Comparison of ENCODE assay signal across 1 cellular context in genomic region chr3:17742092-17742836, GRCh38.
TF ChIP-seq lines count a peak whose summit lies in the region.

TSS of gene TBC1D5 (minus strand) at chr3:17742631. CDS start at chr3:17508570, 234,061 bp downstream.

TF ChIP-seq in HepG2, 621 proteins besides CTCF, POLR2A, EP300 and RAD21 (continued from another document and continues in another):
- TF ChIP-seq REST (IDR thresholded peaks at IDR 0.05; ENCODE audit: borderline replicate concordance in 1 of 2, low read depth in 1 of 2, low read length in 2 of 2) (peak in 1 of 2 experiments; percentile 55; a peak in 1 of 4 replicates), ZFYVE20 (CRISPR knock-in tag; IDR thresholded peaks at IDR 0.05; ENCODE audit: borderline replicate concordance, low read depth) (no peak), DZIP1 (CRISPR knock-in tag; IDR thresholded peaks at IDR 0.05) (peak; percentile 83; the same call in 1 of the 2 replicates), RARA (CRISPR knock-in tag; IDR thresholded peaks at IDR 0.05) (0 out of 2 replicates have a peak, but pooled peaks have one; percentile 8), SKI (IDR thresholded peaks at IDR 0.05; ENCODE audit: partially characterized antibody) (peak; percentile 76), THAP9 (CRISPR knock-in tag; IDR thresholded peaks at IDR 0.05; ENCODE audit: borderline replicate concordance) (peak; percentile 53; the same call in 1 of the 2 replicates), MXD4 (CRISPR knock-in tag; IDR thresholded peaks at IDR 0.05) (peak; percentile 68; the same call in 1 of the 2 replicates), ZNF317 (CRISPR knock-in tag; IDR thresholded peaks at IDR 0.05) (no peak), IRF9 (CRISPR knock-in tag; IDR thresholded peaks at IDR 0.05; ENCODE audit: borderline replicate concordance) (peak; percentile 82; the same call in 1 of the 2 replicates), ZNF260 (CRISPR knock-in tag; IDR thresholded peaks at IDR 0.05; ENCODE audit: borderline replicate concordance, low read depth) (no peak; the same call in 1 of the 2 replicates), ZNF253 (CRISPR knock-in tag; IDR thresholded peaks at IDR 0.05; ENCODE audit: borderline replicate concordance) (no peak), TFDP2 (CRISPR knock-in tag; IDR thresholded peaks at IDR 0.05) (peak; percentile 94), ZNF576 (CRISPR knock-in tag; IDR thresholded peaks at IDR 0.05) (no peak), ZBTB44 (CRISPR knock-in tag; IDR thresholded peaks at IDR 0.05) (peak; percentile 28; the same call in 1 of the 2 replicates), PLSCR1 (CRISPR knock-in tag; IDR thresholded peaks at IDR 0.05; ENCODE audit: borderline replicate concordance) (no peak), ZC3H13 (CRISPR knock-in tag; IDR thresholded peaks at IDR 0.05) (peak; percentile 88), RORA (CRISPR knock-in tag; IDR thresholded peaks at IDR 0.05) (0 out of 2 replicates have a peak, but pooled peaks have one; percentile 10), ZNF33A (CRISPR knock-in tag; IDR thresholded peaks at IDR 0.05; ENCODE audit: borderline replicate concordance) (peak; percentile 91), ZNF274 (CRISPR knock-in tag; IDR thresholded peaks at IDR 0.05) (peak; percentile 77), ARID4A (CRISPR knock-in tag; IDR thresholded peaks at IDR 0.05; ENCODE audit: borderline replicate concordance) (peak; percentile 82; the same call in 1 of the 2 replicates), ZNF7 (CRISPR knock-in tag; IDR thresholded peaks at IDR 0.05) (no peak; the same call in 1 of the 2 replicates), PRDM15 (CRISPR knock-in tag; IDR thresholded peaks at IDR 0.05) (peak; percentile 40; the same call in 1 of the 2 replicates), NRL (CRISPR knock-in tag; IDR thresholded peaks at IDR 0.05; ENCODE audit: borderline replicate concordance) (peak; percentile 84; the same call in 1 of the 2 replicates), ZNF460 (CRISPR knock-in tag; IDR thresholded peaks at IDR 0.05; ENCODE audit: borderline replicate concordance) (peak; percentile 58; the same call in 1 of the 2 replicates), SOX6 (IDR thresholded peaks at IDR 0.05) (no peak), SOX6 (CRISPR knock-in tag; IDR thresholded peaks at IDR 0.05) (peak; percentile 26), MIER3 (CRISPR knock-in tag; IDR thresholded peaks at IDR 0.05; ENCODE audit: borderline replicate concordance) (no peak; the same call in 1 of the 2 replicates), RELA (CRISPR knock-in tag; IDR thresholded peaks at IDR 0.05) (no peak), ZNF546 (CRISPR knock-in tag; conservative IDR thresholded peaks at IDR 0.05) (peak; percentile 90), ZSCAN12 (CRISPR knock-in tag; IDR thresholded peaks at IDR 0.05) (peak; percentile 78; the same call in 1 of the 2 replicates), REPIN1 (CRISPR knock-in tag; IDR thresholded peaks at IDR 0.05; ENCODE audit: borderline replicate concordance, low read depth) (peak; percentile 55; the same call in 1 of the 2 replicates)
